Comparison of ENCODE assay signal across 24 cellular contexts in genomic region chr6:159047896-159048685, GRCh38. TPM values are rescaled to one million over a fixed set of nuclear protein-coding genes. Genes with fewer than 3 reads are reported as not detected.
DNase-seq lines count a peak whose midpoint lies in the region; ATAC-seq, FAIRE-seq and TF ChIP-seq lines count a peak whose summit lies in the region.
"Had no signal": no experiment of that assay in that cellular context is flagged by ENCODE, and none has a peak within 500 bp of the region (broad histone marks: within the 10 kb centered on the region; RNA-seq: fewer than 3 reads in every experiment).

No MANE protein-coding gene starts in this region.

- TF ChIP-seq CTCF in OCI-LY7 (conservative IDR thresholded peaks at IDR 0.05; ENCODE audit: low read length) (no peak), astrocyte (IDR thresholded peaks at IDR 0.05; ENCODE audit: insufficient read depth, low read depth, low read length) (no peak), gastrocnemius medialis (IDR thresholded peaks at IDR 0.05 in 4 of 5, conservative IDR thresholded peaks at IDR 0.05 in 1 of 5) (no peak)

- H3K27ac Mint-ChIP-seq in activated naive CD4-positive, alpha-beta T cell treated with anti-CD3 and anti-CD28 coated beads, Interleukin-2, amount 10 ng/mL, durations not matched to agents 7 days and 5 days, result peak overlapping the region; percentile 53
- no peak overlapping the region for H3K27ac Mint-ChIP-seq in astrocyte (ENCODE audit: unreplicated experiment)
- H3K27ac Mint-ChIP-seq in stimulated activated effector memory CD8-positive, alpha-beta T cell treated with anti-CD3 and anti-CD28 coated beads, Interleukin-12 subunit alpha, Interleukin-12 subunit beta, amount 100 ng/mL, for 72 hours, result no peak overlapping the region
- H3K27ac Mint-ChIP-seq: progenitor cell of endocrine pancreas had no signal

- peaks cover 36% of the 10 kb centered on the region for H3K4me1 ChIP-seq in OCI-LY7 (ENCODE audit: insufficient read depth, low read length, poor library complexity, severe bottlenecking)
- H3K4me1 ChIP-seq in astrocyte (ENCODE audit: insufficient read depth, low read length), result no peaks in the 10 kb centered on the region
- peaks cover 0 to 4% of the 10 kb centered on the region in 2 donors for H3K4me1 ChIP-seq in gastrocnemius medialis
- H3K4me1 ChIP-seq: ascending aorta, thyroid gland had no signal

- H3K9me3 ChIP-seq in OCI-LY7 (ENCODE audit: low read length) (no peaks in the 10 kb centered on the region), astrocyte (ENCODE audit: insufficient read depth, low read depth, low read length) (no peaks in the 10 kb centered on the region), gastrocnemius medialis (no peaks in the 10 kb centered on the region)
- H3K9me3 ChIP-seq: ascending aorta, thyroid gland had no signal

- H3K36me3 ChIP-seq in OCI-LY7 (ENCODE audit: insufficient read depth, low read length), result peaks cover 16% of the 10 kb centered on the region
- no peaks in the 10 kb centered on the region for H3K36me3 ChIP-seq in astrocyte (ENCODE audit: insufficient read depth, low read length)
- H3K36me3 ChIP-seq in gastrocnemius medialis, result no peaks in the 10 kb centered on the region
- H3K36me3 ChIP-seq: ascending aorta, thyroid gland had no signal

- H2AFZ ChIP-seq in OCI-LY7 (ENCODE audit: low read length) (peak overlapping the region; percentile 69), astrocyte (ENCODE audit: low read depth, low read length) (peak overlapping the region; percentile 42)

- no peak for ATAC-seq in stimulated activated effector memory CD8-positive, alpha-beta T cell treated with anti-CD3 and anti-CD28 coated beads, Interleukin-12 subunit alpha, Interleukin-12 subunit beta, amount 100 ng/mL, for 72 hours
- ATAC-seq in gastrocnemius medialis, result no peak
- ATAC-seq: left lobe of liver; stimulated activated naive B cell treated with anti-CD40 and anti-IgM and Interleukin-4, amounts not matched to agents 10 μg/mL and 1 μg/mL and 100 μg/mL, for 72 hours had no signal

- H3K79me2 ChIP-seq in OCI-LY7 (ENCODE audit: insufficient read depth, low read depth, low read length) (peaks cover 18% of the 10 kb centered on the region), astrocyte (ENCODE audit: insufficient read depth, low read length) (no peaks in the 10 kb centered on the region)

- no peak overlapping the region for H3K27ac ChIP-seq in OCI-LY7 (ENCODE audit: low read depth, low read length, poor library complexity, severe bottlenecking)
- H3K27ac ChIP-seq in astrocyte (ENCODE audit: low read depth, low read length), result no peak overlapping the region
- no peak overlapping the region for H3K27ac ChIP-seq in gastrocnemius medialis
- H3K27ac ChIP-seq: ascending aorta, thyroid gland had no signal

- H3K9ac ChIP-seq in astrocyte (ENCODE audit: low read length), result no peak overlapping the region

- no peak for TF ChIP-seq POLR2A in gastrocnemius medialis (IDR thresholded peaks at IDR 0.05)

- peaks cover 4% of the 10 kb centered on the region for H3K27me3 Mint-ChIP-seq in activated naive CD4-positive, alpha-beta T cell treated with anti-CD3 and anti-CD28 coated beads, Interleukin-2, amount 10 ng/mL, durations not matched to agents 7 days and 5 days
- H3K27me3 Mint-ChIP-seq in astrocyte (ENCODE audit: low read depth, unreplicated experiment), result peaks cover 6% of the 10 kb centered on the region
- H3K27me3 Mint-ChIP-seq: stimulated activated naive B cell treated with anti-CD40 and anti-IgM and Interleukin-4, amounts not matched to agents 10 μg/mL and 1 μg/mL and 100 μg/mL, for 72 hours had no signal

- H3K4me2 ChIP-seq in OCI-LY7 (ENCODE audit: low read length) (peak overlapping the region; percentile 14; the same call in 1 of the 2 replicates), astrocyte (ENCODE audit: low read length) (no peak overlapping the region)

- DNase-seq in activated naive CD4-positive, alpha-beta T cell treated with anti-CD3 and anti-CD28 coated beads, Interleukin-2, amount 10 ng/mL, durations not matched to agents 7 days and 5 days, result no peak
- DNase-seq in activated naive CD4-positive, alpha-beta T cell treated with Interleukin-2 at 50 U/mL for 16 hours, result no peak
- DNase-seq in OCI-LY7 (ENCODE audit: low spot score), result no peak
- DNase-seq in astrocyte (ENCODE audit: low read depth), result no peak
- DNase-seq in stimulated activated effector memory CD8-positive, alpha-beta T cell treated with anti-CD3 and anti-CD28 coated beads, Interleukin-12 subunit alpha, Interleukin-12 subunit beta, amount 100 ng/mL, for 72 hours (ENCODE audit: low spot score in 2 of 2), result peak; percentile 1 to 45
- DNase-seq in COR-L47 (lab: John Stamatoyannopoulos, UW), result no peak
- DNase-seq in gastrocnemius medialis, result no peak
- no peak for DNase-seq in AG08396 (ENCODE audit: low spot score)
- DNase-seq: activated CD4-positive, CD25-positive, alpha-beta regulatory T cell; activated effector memory CD4-positive, alpha-beta T cell treated with Interleukin-2 at 50 U/mL for 16 hours; central memory CD4-positive, alpha-beta T cell; DMS79; KBM-7; MM.1S; NCI-H524; stimulated activated naive B cell treated with anti-CD40 and anti-IgM and Interleukin-4, amounts not matched to agents 10 μg/mL and 1 μg/mL and 100 μg/mL, for 72 hours; T1000; thyroid gland had no signal

- intact Hi-C loops in OCI-LY7 (cut with micrococcal nuclease; ENCODE audit: unreplicated experiment), result loop anchor here (10.0 kb wide), 1 partner anchor 417 kb away; no protein-coding TSS in a partner anchor
- intact Hi-C loops in gastrocnemius medialis (cut with DNase I; ENCODE audit: low total_unique reads), result no loop called here

- H3K4me1 Mint-ChIP-seq in activated naive CD4-positive, alpha-beta T cell treated with anti-CD3 and anti-CD28 coated beads, Interleukin-2, amount 10 ng/mL, durations not matched to agents 7 days and 5 days, result peaks cover 28% of the 10 kb centered on the region
- H3K4me1 Mint-ChIP-seq in astrocyte (ENCODE audit: low read depth, unreplicated experiment), result no peaks in the 10 kb centered on the region
- H3K4me1 Mint-ChIP-seq in stimulated activated effector memory CD8-positive, alpha-beta T cell treated with anti-CD3 and anti-CD28 coated beads, Interleukin-12 subunit alpha, Interleukin-12 subunit beta, amount 100 ng/mL, for 72 hours, result peaks cover 27% of the 10 kb centered on the region
- H3K4me1 Mint-ChIP-seq: neural crest cell had no signal

- H3K27me3 ChIP-seq in astrocyte (ENCODE audit: insufficient read depth, low read length) (peaks cover 8% of the 10 kb centered on the region), gastrocnemius medialis (peaks cover 0 to 3% (median 0%) of the 10 kb centered on the region in 3 donors)
- H3K27me3 ChIP-seq: ascending aorta, thyroid gland had no signal

- H3K4me3 Mint-ChIP-seq in activated naive CD4-positive, alpha-beta T cell treated with anti-CD3 and anti-CD28 coated beads, Interleukin-2, amount 10 ng/mL, durations not matched to agents 7 days and 5 days, result no peak overlapping the region
- H3K4me3 Mint-ChIP-seq in astrocyte (ENCODE audit: unreplicated experiment), result no peak overlapping the region
- H3K4me3 Mint-ChIP-seq in stimulated activated effector memory CD8-positive, alpha-beta T cell treated with anti-CD3 and anti-CD28 coated beads, Interleukin-12 subunit alpha, Interleukin-12 subunit beta, amount 100 ng/mL, for 72 hours, result no peak overlapping the region
- H3K4me3 Mint-ChIP-seq: neural crest cell; stimulated activated naive B cell treated with anti-CD40 and anti-IgM and Interleukin-4, amounts not matched to agents 10 μg/mL and 1 μg/mL and 100 μg/mL, for 72 hours had no signal

- no TSS peak for BruUV-seq in OCI-LY7 (replicated peaks; lab: Mats Ljungman, UMichigan)

- no peak for FAIRE-seq in astrocyte (lab: Jason Lieb, UNC)
- FAIRE-seq: endothelial cell of umbilical vein, GM12891 had no signal

- CTCF ChIA-PET in activated naive CD4-positive, alpha-beta T cell treated with anti-CD3 and anti-CD28 coated beads, Interleukin-2, amount 10 ng/mL, durations not matched to agents 7 days and 5 days (lab: Charles Lee), result no interaction called here
- CTCF ChIA-PET in OCI-LY7 (lab: Charles Lee; ENCODE audit: unreplicated experiment), result no interaction called here

- no peak overlapping the region for H3K4me3 ChIP-seq in OCI-LY7 (ENCODE audit: low read depth, low read length, poor library complexity, severe bottlenecking)
- H3K4me3 ChIP-seq in astrocyte (ENCODE audit: insufficient read depth, low read depth, low read length), result no peak overlapping the region
- H3K4me3 ChIP-seq in gastrocnemius medialis, result no peak overlapping the region
- H3K4me3 ChIP-seq: ascending aorta, thyroid gland had no signal

- peaks cover 18% of the 10 kb centered on the region for H3K36me3 Mint-ChIP-seq in activated naive CD4-positive, alpha-beta T cell treated with anti-CD3 and anti-CD28 coated beads, Interleukin-2, amount 10 ng/mL, durations not matched to agents 7 days and 5 days
- no peaks in the 10 kb centered on the region for H3K36me3 Mint-ChIP-seq in astrocyte (ENCODE audit: low read depth, unreplicated experiment)
- peaks cover 25% of the 10 kb centered on the region for H3K36me3 Mint-ChIP-seq in stimulated activated effector memory CD8-positive, alpha-beta T cell treated with anti-CD3 and anti-CD28 coated beads, Interleukin-12 subunit alpha, Interleukin-12 subunit beta, amount 100 ng/mL, for 72 hours

- in situ Hi-C loops in gastrocnemius medialis (cut with MboI; ENCODE audit: low sequenced_read_pairs in 4 of 4), result loop anchor here in 2 of 4 donors (10.0 kb wide), 2 partner anchors 57 to 87 kb away; no protein-coding TSS in a partner anchor

- H4K20me1 ChIP-seq in OCI-LY7 (ENCODE audit: insufficient read depth, low read length), result no peaks in the 10 kb centered on the region
- no peaks in the 10 kb centered on the region for H4K20me1 ChIP-seq in astrocyte (ENCODE audit: insufficient read depth, low read length)

- no peaks in the 10 kb centered on the region for H3K9me3 Mint-ChIP-seq in activated naive CD4-positive, alpha-beta T cell treated with anti-CD3 and anti-CD28 coated beads, Interleukin-2, amount 10 ng/mL, durations not matched to agents 7 days and 5 days
- H3K9me3 Mint-ChIP-seq in astrocyte (ENCODE audit: unreplicated experiment), result no peaks in the 10 kb centered on the region
- H3K9me3 Mint-ChIP-seq in stimulated activated effector memory CD8-positive, alpha-beta T cell treated with anti-CD3 and anti-CD28 coated beads, Interleukin-12 subunit alpha, Interleukin-12 subunit beta, amount 100 ng/mL, for 72 hours, result no peaks in the 10 kb centered on the region
- H3K9me3 Mint-ChIP-seq: neural crest cell; stimulated activated naive B cell treated with anti-CD40 and anti-IgM and Interleukin-4, amounts not matched to agents 10 μg/mL and 1 μg/mL and 100 μg/mL, for 72 hours had no signal

- POLR2A ChIA-PET in OCI-LY7 (lab: Charles Lee), result no interaction called here

- no peaks in the 10 kb centered on the region for H3K9me2 ChIP-seq in OCI-LY7 (ENCODE audit: insufficient read depth, low read length)

RNA-seq across cellular contexts. Expression of gene TAGAP, which starts 3.3 kb away (rescaled TPM):
- 25.4 and 30.7 TPM in 2 replicates for total RNA-seq in OCI-LY7 (2014; rRNA removed; shearing (Covaris generic))
- total RNA-seq in OCI-LY7 (2022) (22.7 and 23.6 TPM in 2 replicates), astrocyte (0.10 and 0.11 TPM in 2 replicates), gastrocnemius medialis (under 1 TPM in 2 of 4 donors, not detected in 2; 0.25 to 0.44 TPM)
- total RNA-seq: endothelial cell of umbilical vein, neural crest cell, progenitor cell of endocrine pancreas had no signal

RNA-seq across cellular contexts. Expression of gene RSPH3, which starts 48.1 kb away (rescaled TPM):
- 2.7 TPM in 2 replicates for total RNA-seq in OCI-LY7 (2014; rRNA removed; shearing (Covaris generic))
- total RNA-seq in OCI-LY7 (2022), result 6.5 and 6.6 TPM in 2 replicates
- 10.2 and 10.5 TPM in 2 replicates for total RNA-seq in astrocyte
- 1 to 10 TPM; 1.9 to 4.4 (median 2.3) TPM for total RNA-seq in gastrocnemius medialis

Comparison
In these comparisons a context has a peak if more than half of its experiments do, and no peak if none do; other contexts are left out.
1. DNase-seq: peak in stimulated activated effector memory CD8-positive, alpha-beta T cell treated with anti-CD3 and anti-CD28 coated beads, Interleukin-12 subunit alpha, Interleukin-12 subunit beta, amount 100 ng/mL, for 72 hours (2 of 2); none in activated naive CD4-positive, alpha-beta T cell treated with anti-CD3 and anti-CD28 coated beads, Interleukin-2, amount 10 ng/mL, durations not matched to agents 7 days and 5 days (single experiment), activated naive CD4-positive, alpha-beta T cell treated with Interleukin-2 at 50 U/mL for 16 hours (single experiment), OCI-LY7 (single experiment), astrocyte (single experiment), COR-L47 (single experiment), gastrocnemius medialis (0 of 2) and AG08396 (single experiment).
2. RNA of gene TAGAP, which starts 3.3 kb away (total RNA-seq): 22.7 to 30.7 TPM in OCI-LY7; 0.25 to 0.44 TPM in gastrocnemius medialis and 0.10 to 0.11 TPM in astrocyte; every median in the first group is over 10 times any median in the second.